10 cellular contexts compared by ENCODE assay signal in genomic region chr10:34124522-34125035, GRCh38.
DNase-seq lines count a peak whose midpoint lies in the region; ATAC-seq, FAIRE-seq and TF ChIP-seq lines count a peak whose summit lies in the region.
"Had no signal": no experiment of that assay in that cellular context is flagged by ENCODE, and none has a peak within 500 bp of the region (broad histone marks: within the 10 kb centered on the region; RNA-seq: fewer than 3 reads in every experiment).

No MANE protein-coding gene starts in this region.

- no peaks in the 10 kb centered on the region for H3K27me3 ChIP-seq in bronchial epithelial cell (ENCODE audit: control insufficient read depth, insufficient read depth, low read length)
- H3K27me3 ChIP-seq: uterus had no signal

- no peak for FAIRE-seq in bronchial epithelial cell (lab: Jason Lieb, UNC)

- H3K27me3 Mint-ChIP-seq in mesothelial cell of epicardium (ENCODE audit: low read depth) (no peaks in the 10 kb centered on the region), type B pancreatic cell (no peaks in the 10 kb centered on the region)

- no peaks in the 10 kb centered on the region for H3K9me3 Mint-ChIP-seq in mesothelial cell of epicardium
- peaks cover 4% of the 10 kb centered on the region for H3K9me3 Mint-ChIP-seq in type B pancreatic cell
- H3K9me3 Mint-ChIP-seq: activated naive CD4-positive, alpha-beta T cell treated with anti-CD3 and anti-CD28 coated beads, Interleukin-2, amount 50 U/mL, for 24 hours had no signal

- no peak overlapping the region for H3K4me3 Mint-ChIP-seq in mesothelial cell of epicardium
- no peak overlapping the region for H3K4me3 Mint-ChIP-seq in type B pancreatic cell
- H3K4me3 Mint-ChIP-seq: activated naive CD4-positive, alpha-beta T cell treated with anti-CD3 and anti-CD28 coated beads, Interleukin-2, amount 50 U/mL, for 24 hours had no signal

- H3K36me3 ChIP-seq in bronchial epithelial cell (ENCODE audit: control insufficient read depth, insufficient read depth, low read length) = no peaks in the 10 kb centered on the region
- H3K36me3 ChIP-seq: uterus had no signal

- no peak for TF ChIP-seq CTCF in bronchial epithelial cell (IDR thresholded peaks at IDR 0.05; ENCODE audit: insufficient read depth, low read length, severe bottlenecking)
- no peak for TF ChIP-seq CTCF in mesothelial cell of epicardium (IDR thresholded peaks at IDR 0.05; ENCODE audit: unreplicated experiment)
- no peak for TF ChIP-seq CTCF in type B pancreatic cell (conservative IDR thresholded peaks at IDR 0.05)

- H3K4me1 Mint-ChIP-seq in mesothelial cell of epicardium = peaks cover 46% of the 10 kb centered on the region
- peaks cover 50% of the 10 kb centered on the region for H3K4me1 Mint-ChIP-seq in type B pancreatic cell (ENCODE audit: unreplicated experiment)

- peaks cover 16% of the 10 kb centered on the region for H3K36me3 Mint-ChIP-seq in mesothelial cell of epicardium
- peaks cover 8% of the 10 kb centered on the region for H3K36me3 Mint-ChIP-seq in type B pancreatic cell
- H3K36me3 Mint-ChIP-seq: activated naive CD4-positive, alpha-beta T cell treated with anti-CD3 and anti-CD28 coated beads, Interleukin-2, amount 50 U/mL, for 24 hours had no signal

- ATAC-seq in HG03045 (IDR thresholded peaks at IDR 0.05; ENCODE audit: unreplicated experiment) = no peak

- H3K4me3 ChIP-seq in bronchial epithelial cell (ENCODE audit: low read depth, low read length) = no peak overlapping the region
- H3K4me3 ChIP-seq: uterus had no signal

- DNase-seq in Daoy (ENCODE audit: low read depth) (peak; percentile 87), LHCN-M2 (ENCODE audit: low read depth) (peak; percentile 56), bronchial epithelial cell (ENCODE audit: low read depth) (peak; percentile 72), mesothelial cell of epicardium (ENCODE audit: low spot score in 2 of 2, unreplicated experiment in 2 of 2) (no peak), hepatic stellate cell (ENCODE audit: low spot score) (no peak), type B pancreatic cell (ENCODE audit: extremely low spot score, unreplicated experiment) (no peak), Ammon's horn (ENCODE audit: low spot score) (no peak)
- DNase-seq: uterus had no signal

- H3K27ac Mint-ChIP-seq in mesothelial cell of epicardium (peak overlapping the region; percentile 61), type B pancreatic cell (no peak overlapping the region)

Comparison
In these comparisons a context has a peak if more than half of its experiments do, and no peak if none do; other contexts are left out.
1. DNase-seq: peak in Daoy (single experiment), LHCN-M2 (single experiment) and bronchial epithelial cell (single experiment); none in mesothelial cell of epicardium (0 of 2), hepatic stellate cell (single experiment), type B pancreatic cell (single experiment) and Ammon's horn (single experiment).